8 cellular contexts compared by ENCODE assay signal in genomic region chr7:2558620-2559282, GRCh38. TPM values are rescaled to one million over a fixed set of nuclear protein-coding genes. Genes with fewer than 3 reads are reported as not detected.
DNase-seq lines count a peak whose midpoint lies in the region; ATAC-seq and TF ChIP-seq lines count a peak whose summit lies in the region.

IQCE (plus strand) TSS chr7:2558979; CDS start chr7:2559182, 203 bp downstream.

- H3K36me3 ChIP-seq in ACC112 (ENCODE audit: insufficient read depth, low read length) (no peaks in the 10 kb centered on the region), kidney epithelial cell (ENCODE audit: control insufficient read depth, insufficient read depth, low read length) (peaks cover 1% of the 10 kb centered on the region)

- peaks cover 23% of the 10 kb centered on the region for H3K4me1 Mint-ChIP-seq in activated CD4-positive, alpha-beta T cell treated with anti-CD3 and anti-CD28 coated beads for 36 hours

- peaks cover 10% of the 10 kb centered on the region for H3K36me3 Mint-ChIP-seq in activated CD4-positive, alpha-beta T cell treated with anti-CD3 and anti-CD28 coated beads for 36 hours (ENCODE audit: low read depth)

- peak within 1 kb of the TSS; percentile 83 for H2AFZ ChIP-seq in ACC112 (ENCODE audit: low read length, unreplicated experiment)

- ATAC-seq in GM18868 (IDR thresholded peaks at IDR 0.05; ENCODE audit: unreplicated experiment): peak; percentile 54
- ATAC-seq in HG03159 (IDR thresholded peaks at IDR 0.05; ENCODE audit: unreplicated experiment): peak; percentile 46
- peak; percentile 50 for ATAC-seq in activated CD4-positive, alpha-beta T cell treated with anti-CD3 and anti-CD28 coated beads for 36 hours

- intact Hi-C loops in activated CD4-positive, alpha-beta T cell treated with anti-CD3 and anti-CD28 coated beads for 36 hours (cut with DNase I, micrococcal nuclease): loop anchor here (1.0 to 10.0 kb wide), 8 partner anchors 28 to 1026 kb away; partner anchors contain the start of genes TTYH3 (in 2 of the 2) and EIF3B (in 1 of the 2)

- DNase-seq in NCI-H460 (ENCODE audit: extremely low read depth, low read depth) (peak; percentile 81), choroid plexus epithelial cell (ENCODE audit: low read depth) (peak; percentile 92), kidney epithelial cell (ENCODE audit: low read depth) (peak; percentile 48)
- DNase-seq in activated CD4-positive, alpha-beta T cell treated with anti-CD3 and anti-CD28 coated beads for 36 hours: peak; percentile 94
- DNase-seq in stimulated activated CD4-positive, alpha-beta T cell treated with anti-CD3 and anti-CD28 coated beads, Interleukin-15, amount 100 ng/mL, for 24 hours: peak; percentile 94

- peak within 1 kb of the TSS; percentile 73 for H3K4me3 Mint-ChIP-seq in activated CD4-positive, alpha-beta T cell treated with anti-CD3 and anti-CD28 coated beads for 36 hours

- peaks cover 16% of the 10 kb centered on the region for H3K79me2 ChIP-seq in ACC112 (ENCODE audit: control insufficient read depth, insufficient read depth, low read length, unreplicated experiment)

- TF ChIP-seq CTCF in choroid plexus epithelial cell (conservative IDR thresholded peaks at IDR 0.05; ENCODE audit: low read depth, low read length) (no peak), kidney epithelial cell (IDR thresholded peaks at IDR 0.05; ENCODE audit: insufficient read depth, low read length, poor library complexity, severe bottlenecking) (no peak)

- H3K27me3 Mint-ChIP-seq in activated CD4-positive, alpha-beta T cell treated with anti-CD3 and anti-CD28 coated beads for 36 hours: no peaks in the 10 kb centered on the region

- H3K4me1 ChIP-seq in ACC112 (ENCODE audit: control insufficient read depth, insufficient read depth, low read length, unreplicated experiment): peaks cover 9% of the 10 kb centered on the region

- no peaks in the 10 kb centered on the region for H3K27me3 ChIP-seq in ACC112 (ENCODE audit: insufficient read depth, low read length)
- no peaks in the 10 kb centered on the region for H3K27me3 ChIP-seq in kidney epithelial cell (ENCODE audit: control insufficient read depth, insufficient read depth, low read length)

- H3K27ac ChIP-seq in ACC112 (ENCODE audit: low read depth, low read length): no peak within 1 kb of the TSS

- H3K9me3 Mint-ChIP-seq in activated CD4-positive, alpha-beta T cell treated with anti-CD3 and anti-CD28 coated beads for 36 hours (ENCODE audit: low read depth): no peaks in the 10 kb centered on the region

- CTCF ChIA-PET in activated CD4-positive, alpha-beta T cell treated with anti-CD3 and anti-CD28 coated beads for 36 hours (lab: Charles Lee): interaction anchor here (0.6 kb wide), 1 partner anchor 194 kb away, joined by 4 read pairs; no protein-coding TSS in a partner anchor

- H3K27ac Mint-ChIP-seq in activated CD4-positive, alpha-beta T cell treated with anti-CD3 and anti-CD28 coated beads for 36 hours: no peak within 1 kb of the TSS

- H3K4me3 ChIP-seq in ACC112 (ENCODE audit: low read depth, low read length) (peak within 1 kb of the TSS; percentile 83), choroid plexus epithelial cell (ENCODE audit: low read depth, low read length) (peak within 1 kb of the TSS; percentile 81), kidney epithelial cell (ENCODE audit: low read depth, low read length) (peak within 1 kb of the TSS; percentile 94)

- POLR2A ChIA-PET in activated CD4-positive, alpha-beta T cell treated with anti-CD3 and anti-CD28 coated beads for 36 hours (lab: Charles Lee): interaction anchor here (0.6 kb wide), 2 partner anchors 28 to 709 kb away, joined by 4 to 5 read pairs; no protein-coding TSS in a partner anchor

RNA-seq across cellular contexts. Expression of gene IQCE, which starts in this region (rescaled TPM):
- 9.2 and 9.4 TPM in 2 replicates for total RNA-seq in NCI-H460 (2014; rRNA removed; shearing (Covaris generic))
- 9.0 and 21.9 TPM in 2 replicates for polyA plus RNA-seq in NCI-H460 (2014; cell fraction: nucleus; rRNA removed)
- total RNA-seq in activated CD4-positive, alpha-beta T cell treated with anti-CD3 and anti-CD28 coated beads for 36 hours: 1 to 10 TPM; 7.2 to 8.4 TPM
- total RNA-seq in kidney epithelial cell: 18.0 and 20.0 TPM in 2 replicates
